1 cellular context compared by ENCODE assay signal in the genomic region with DNA sequence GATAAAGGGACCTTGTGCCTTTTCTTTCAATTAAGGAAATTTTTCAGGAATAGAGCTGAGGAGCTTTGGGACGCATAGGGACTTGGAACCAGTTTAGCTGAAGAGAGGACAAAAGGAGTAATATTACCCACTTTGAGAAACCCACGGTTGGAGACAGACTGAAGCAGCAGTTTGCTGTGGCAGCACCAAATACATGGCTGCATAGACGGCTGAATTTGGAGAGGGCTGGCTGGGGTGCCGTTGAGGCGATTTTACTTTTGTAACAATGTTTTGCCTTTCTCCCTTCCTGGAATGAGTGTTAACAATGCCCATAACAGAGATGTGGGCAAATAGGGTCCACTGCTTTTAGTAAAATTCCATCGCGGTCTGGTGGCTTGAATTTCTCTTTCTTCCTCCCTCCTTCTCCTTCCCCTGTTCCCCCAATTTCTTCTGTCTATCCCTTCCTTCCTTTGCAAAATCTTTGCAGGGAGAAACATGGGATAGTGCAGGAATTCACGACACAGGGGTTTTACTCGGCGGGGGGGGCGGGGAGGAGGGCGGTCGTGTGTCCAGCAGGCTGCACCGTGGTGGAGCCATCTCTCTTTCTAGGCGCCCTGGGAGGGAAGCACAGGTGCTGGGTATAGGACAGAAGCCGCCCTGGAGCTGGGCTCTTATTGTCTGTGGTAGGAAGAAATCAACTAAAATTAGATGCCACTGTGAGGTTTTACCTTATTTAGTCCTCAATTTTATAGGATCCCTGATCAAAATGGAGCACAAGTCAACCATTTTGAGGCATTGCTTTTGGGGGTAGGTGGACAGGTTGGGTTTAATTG.
TF ChIP-seq lines count a peak whose summit lies in the region.

No MANE protein-coding gene starts in this region.

TF ChIP-seq in K562, 482 proteins besides CTCF, POLR2A, EP300 and RAD21:
- no peak for TF ChIP-seq DMBX1 (CRISPR knock-in tag; IDR thresholded peaks at IDR 0.05; ENCODE audit: borderline replicate concordance)
- TF ChIP-seq HNRNPK (IDR thresholded peaks at IDR 0.05; ENCODE audit: low read depth, low read length, poor library complexity, severe bottlenecking), result no peak
- no peak for TF ChIP-seq ARID1B (IDR thresholded peaks at IDR 0.05)
- TF ChIP-seq ZNF445 (CRISPR knock-in tag; IDR thresholded peaks at IDR 0.05; ENCODE audit: low read depth), result no peak
- TF ChIP-seq CBX2 (IDR thresholded peaks at IDR 0.05; ENCODE audit: insufficient read depth, low read length, poor library complexity, severe bottlenecking), result peak; percentile 27
- no peak for TF ChIP-seq GATAD2B (IDR thresholded peaks at IDR 0.05; ENCODE audit: borderline replicate concordance)
- TF ChIP-seq CHCHD3 (CRISPR knock-in tag; IDR thresholded peaks at IDR 0.05), result no peak
- peak; percentile 74 for TF ChIP-seq ZSCAN29 (IDR thresholded peaks at IDR 0.05)
- TF ChIP-seq KAT8 (IDR thresholded peaks at IDR 0.05; ENCODE audit: low read depth), result no peak
- TF ChIP-seq ETV5 (CRISPR knock-in tag; IDR thresholded peaks at IDR 0.05; ENCODE audit: low read depth), result no peak
- TF ChIP-seq RUNX1 (IDR thresholded peaks at IDR 0.05; ENCODE audit: low read depth), result no peak
- TF ChIP-seq, protein P1, sequence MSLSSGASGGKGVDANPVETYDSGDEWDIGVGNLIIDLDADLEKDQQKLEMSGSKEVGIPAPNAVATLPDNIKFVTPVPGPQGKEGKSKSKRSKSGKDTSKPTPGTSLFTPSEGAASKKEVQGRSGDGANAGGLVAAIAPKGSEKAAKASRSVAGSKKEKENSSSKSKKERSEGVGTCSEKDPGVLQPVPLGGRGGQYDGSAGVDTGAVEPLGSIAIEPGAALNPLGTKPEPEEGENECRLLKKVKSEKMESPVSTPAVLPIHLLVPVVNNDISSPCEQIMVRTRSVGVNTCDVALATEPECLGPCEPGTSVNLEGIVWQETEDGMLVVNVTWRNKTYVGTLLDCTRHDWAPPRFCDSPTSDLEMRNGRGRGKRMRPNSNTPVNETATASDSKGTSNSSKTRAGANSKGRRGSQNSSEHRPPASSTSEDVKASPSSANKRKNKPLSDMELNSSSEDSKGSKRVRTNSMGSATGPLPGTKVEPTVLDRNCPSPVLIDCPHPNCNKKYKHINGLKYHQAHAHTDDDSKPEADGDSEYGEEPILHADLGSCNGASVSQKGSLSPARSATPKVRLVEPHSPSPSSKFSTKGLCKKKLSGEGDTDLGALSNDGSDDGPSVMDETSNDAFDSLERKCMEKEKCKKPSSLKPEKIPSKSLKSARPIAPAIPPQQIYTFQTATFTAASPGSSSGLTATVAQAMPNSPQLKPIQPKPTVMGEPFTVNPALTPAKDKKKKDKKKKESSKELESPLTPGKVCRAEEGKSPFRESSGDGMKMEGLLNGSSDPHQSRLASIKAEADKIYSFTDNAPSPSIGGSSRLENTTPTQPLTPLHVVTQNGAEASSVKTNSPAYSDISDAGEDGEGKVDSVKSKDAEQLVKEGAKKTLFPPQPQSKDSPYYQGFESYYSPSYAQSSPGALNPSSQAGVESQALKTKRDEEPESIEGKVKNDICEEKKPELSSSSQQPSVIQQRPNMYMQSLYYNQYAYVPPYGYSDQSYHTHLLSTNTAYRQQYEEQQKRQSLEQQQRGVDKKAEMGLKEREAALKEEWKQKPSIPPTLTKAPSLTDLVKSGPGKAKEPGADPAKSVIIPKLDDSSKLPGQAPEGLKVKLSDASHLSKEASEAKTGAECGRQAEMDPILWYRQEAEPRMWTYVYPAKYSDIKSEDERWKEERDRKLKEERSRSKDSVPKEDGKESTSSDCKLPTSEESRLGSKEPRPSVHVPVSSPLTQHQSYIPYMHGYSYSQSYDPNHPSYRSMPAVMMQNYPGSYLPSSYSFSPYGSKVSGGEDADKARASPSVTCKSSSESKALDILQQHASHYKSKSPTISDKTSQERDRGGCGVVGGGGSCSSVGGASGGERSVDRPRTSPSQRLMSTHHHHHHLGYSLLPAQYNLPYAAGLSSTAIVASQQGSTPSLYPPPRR (CRISPR knock-in tag; IDR thresholded peaks at IDR 0.05; ENCODE audit: borderline replicate concordance), result no peak
- TF ChIP-seq, protein P2, sequence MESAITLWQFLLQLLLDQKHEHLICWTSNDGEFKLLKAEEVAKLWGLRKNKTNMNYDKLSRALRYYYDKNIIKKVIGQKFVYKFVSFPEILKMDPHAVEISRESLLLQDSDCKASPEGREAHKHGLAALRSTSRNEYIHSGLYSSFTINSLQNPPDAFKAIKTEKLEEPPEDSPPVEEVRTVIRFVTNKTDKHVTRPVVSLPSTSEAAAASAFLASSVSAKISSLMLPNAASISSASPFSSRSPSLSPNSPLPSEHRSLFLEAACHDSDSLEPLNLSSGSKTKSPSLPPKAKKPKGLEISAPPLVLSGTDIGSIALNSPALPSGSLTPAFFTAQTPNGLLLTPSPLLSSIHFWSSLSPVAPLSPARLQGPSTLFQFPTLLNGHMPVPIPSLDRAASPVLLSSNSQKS (CRISPR knock-in tag; IDR thresholded peaks at IDR 0.05), result no peak
- TF ChIP-seq EGR1 (conservative IDR thresholded peaks at IDR 0.05), result no peak
- TF ChIP-seq, protein P3, sequence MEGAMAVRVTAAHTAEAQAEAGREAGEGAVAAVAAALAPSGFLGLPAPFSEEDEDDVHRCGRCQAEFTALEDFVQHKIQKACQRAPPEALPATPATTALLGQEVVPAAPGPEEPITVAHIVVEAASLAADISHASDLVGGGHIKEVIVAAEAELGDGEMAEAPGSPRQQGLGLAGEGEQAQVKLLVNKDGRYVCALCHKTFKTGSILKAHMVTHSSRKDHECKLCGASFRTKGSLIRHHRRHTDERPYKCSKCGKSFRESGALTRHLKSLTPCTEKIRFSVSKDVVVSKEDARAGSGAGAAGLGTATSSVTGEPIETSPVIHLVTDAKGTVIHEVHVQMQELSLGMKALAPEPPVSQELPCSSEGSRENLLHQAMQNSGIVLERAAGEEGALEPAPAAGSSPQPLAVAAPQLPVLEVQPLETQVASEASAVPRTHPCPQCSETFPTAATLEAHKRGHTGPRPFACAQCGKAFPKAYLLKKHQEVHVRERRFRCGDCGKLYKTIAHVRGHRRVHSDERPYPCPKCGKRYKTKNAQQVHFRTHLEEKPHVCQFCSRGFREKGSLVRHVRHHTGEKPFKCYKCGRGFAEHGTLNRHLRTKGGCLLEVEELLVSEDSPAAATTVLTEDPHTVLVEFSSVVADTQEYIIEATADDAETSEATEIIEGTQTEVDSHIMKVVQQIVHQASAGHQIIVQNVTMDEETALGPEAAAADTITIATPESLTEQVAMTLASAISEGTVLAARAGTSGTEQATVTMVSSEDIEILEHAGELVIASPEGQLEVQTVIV (CRISPR knock-in tag; IDR thresholded peaks at IDR 0.05; ENCODE audit: borderline replicate concordance), result no peak
- TF ChIP-seq LCOR (CRISPR knock-in tag; IDR thresholded peaks at IDR 0.05), result no peak
- no peak for TF ChIP-seq SNRNP70 (optimal IDR thresholded peaks at IDR 0.05; ENCODE audit: low read depth, low read length)
